Comparison of ENCODE assay signal across 8 cellular contexts in the genomic region with DNA sequence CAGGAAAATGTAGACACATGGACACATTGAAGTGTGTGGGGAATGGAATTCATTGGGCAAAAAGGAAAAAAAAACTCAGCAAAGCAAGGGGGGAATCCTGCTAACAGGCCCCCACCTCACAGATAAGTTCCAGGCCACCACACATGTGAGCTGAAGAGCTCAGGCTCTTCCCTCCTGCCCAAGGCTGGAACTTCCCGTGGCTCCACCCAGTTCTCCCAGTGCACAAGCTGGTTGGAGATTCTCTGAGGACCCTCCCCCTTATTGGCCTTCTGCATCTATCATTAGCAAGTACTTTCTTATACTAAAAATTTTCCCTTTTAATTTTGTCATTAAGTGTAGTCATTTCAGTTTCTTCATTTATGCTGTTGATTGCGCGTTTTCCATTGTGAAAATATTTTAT.
"Had no signal": no experiment of that assay in that cellular context is flagged by ENCODE, and none has a peak within 500 bp of the region (broad histone marks: within the 10 kb centered on the region; RNA-seq: fewer than 3 reads in every experiment).

No MANE protein-coding gene starts in this region.

- H3K9me3 Mint-ChIP-seq: H9, HFFc6 had no signal

- ATAC-seq: HCT116 had no signal

- H3K27ac ChIP-seq: GM23248 had no signal

- H3K9ac ChIP-seq: GM23248 had no signal

- H3K36me3 ChIP-seq: HAP-1 had no signal

- H2AFZ ChIP-seq: GM23248 had no signal

- H3K4me3 ChIP-seq: GM23248, HAP-1 had no signal

- H3K27ac Mint-ChIP-seq: H9, HFFc6 had no signal

- DNase-seq: GM23248, GOT3, H7, H9, HCEC 1CT, HFFc6 had no signal

- H3K4me3 Mint-ChIP-seq: H9, HFFc6 had no signal
